ENCODE assay signal across 1 cellular context in genomic region chr2:60735496-60736250, GRCh38.
A peak's percentile ranks its signal among the peaks of the same experiment; 100 is the strongest.
TF ChIP-seq lines count a peak whose summit lies in the region.

No MANE protein-coding gene starts in this region.

TF ChIP-seq in HEK293, 187 proteins besides CTCF, POLR2A, EP300 and RAD21 (continued from another document):
- no peak for TF ChIP-seq BCL6B (tag by site-specific recombination; IDR thresholded peaks at IDR 0.05)
- TF ChIP-seq ZNF354C (tag by site-specific recombination; IDR thresholded peaks at IDR 0.05; ENCODE audit: borderline replicate concordance, low read depth): no peak
- TF ChIP-seq TRIM28 (IDR thresholded peaks at IDR 0.05; ENCODE audit: borderline replicate concordance, low read length): no peak
- TF ChIP-seq ZNF26 (tag by site-specific recombination; IDR thresholded peaks at IDR 0.05): no peak
- TF ChIP-seq TSHZ1 (tag by site-specific recombination; IDR thresholded peaks at IDR 0.05; ENCODE audit: borderline replicate concordance): no peak
- TF ChIP-seq ZNF707 (tag by site-specific recombination; IDR thresholded peaks at IDR 0.05): no peak
- no peak for TF ChIP-seq ZSCAN4 (tag by site-specific recombination; IDR thresholded peaks at IDR 0.05)
- no peak for TF ChIP-seq SETDB1 (IDR thresholded peaks at IDR 0.05; ENCODE audit: insufficient read length, low read length)
- TF ChIP-seq ZBTB26 (tag by site-specific recombination; optimal IDR thresholded peaks at IDR 0.05): peak; percentile 65
- TF ChIP-seq ZSCAN23 (tag by site-specific recombination; IDR thresholded peaks at IDR 0.05): no peak
- no peak for TF ChIP-seq ZNF174 (tag by site-specific recombination; IDR thresholded peaks at IDR 0.05)
- TF ChIP-seq ZNF280C (tag by site-specific recombination; IDR thresholded peaks at IDR 0.05): no peak
- peak; percentile 23 for TF ChIP-seq SP2 (tag by site-specific recombination; IDR thresholded peaks at IDR 0.05)
